Comparison of ENCODE assay signal across 12 cellular contexts in genomic region chr1:34915521-34915920, GRCh38. TPM values are rescaled to one million over a fixed set of nuclear protein-coding genes. Genes with fewer than 3 reads are reported as not detected.
"Had no signal": no experiment of that assay in that cellular context is flagged by ENCODE, and none has a peak within 500 bp of the region (broad histone marks: within the 10 kb centered on the region; RNA-seq: fewer than 3 reads in every experiment).

No MANE protein-coding gene starts in this region.

- DNase-seq: activated CD4-positive, alpha-beta T cell treated with anti-CD3 and anti-CD28 coated beads, Interleukin-2, amount 50 U/mL, for 1 hour; activated CD8-positive, alpha-beta memory T cell treated with anti-CD3 and anti-CD28 coated beads for 24 hours; activated naive CD4-positive, alpha-beta T cell treated with Interleukin-2 at 50 U/mL for 16 hours; activated naive CD8-positive, alpha-beta T cell treated with anti-CD3 and anti-CD28 coated beads, Interleukin-2, amount 50 U/mL, for 24 hours; aorta; heart right ventricle; midbrain; stimulated activated CD4-positive, alpha-beta T cell treated with anti-CD3 and anti-CD28 coated beads, Interleukin-15, amount 100 ng/mL, for 24 hours; stimulated activated CD4-positive, alpha-beta T cell treated with anti-CD3 and anti-CD28 coated beads, Interleukin-4, amount 100 ng/mL, for 24 hours; stimulated activated naive CD4-positive, alpha-beta T cell treated with Interleukin-2 at 50 U/mL for 16 hours; transverse colon had no signal

RNA-seq across cellular contexts. Expression of gene DLGAP3, which starts 13.9 kb away (rescaled TPM):
- total RNA-seq: lung microvascular endothelial cell had no signal
